In genomic region chr17:8710766-8711165, GRCh38 we compare ENCODE assay signal across 21 cellular contexts. TPM values are rescaled to one million over a fixed set of nuclear protein-coding genes. Genes with fewer than 3 reads are reported as not detected.
DNase-seq lines count a peak whose midpoint lies in the region; ATAC-seq and TF ChIP-seq lines count a peak whose summit lies in the region.
"Had no signal": no experiment of that assay in that cellular context is flagged by ENCODE, and none has a peak within 500 bp of the region (broad histone marks: within the 10 kb centered on the region; RNA-seq: fewer than 3 reads in every experiment).

No MANE protein-coding gene starts in this region.

- peaks cover 19% of the 10 kb centered on the region for H3K4me1 Mint-ChIP-seq in endodermal cell
- H3K4me1 Mint-ChIP-seq in activated T-cell treated with anti-CD3 and anti-CD28 coated beads, Interleukin-2, amount 50 U/mL, for 4 hours (ENCODE audit: low read depth): no peaks in the 10 kb centered on the region
- H3K4me1 Mint-ChIP-seq: CD4-positive, CD25-positive, alpha-beta regulatory T cell; CD8-positive, alpha-beta memory T cell had no signal

- intact Hi-C loops in posterior vena cava (cut with DNase I) (no loop called here), dorsolateral prefrontal cortex (cut with DNase I) (no loop called here)

- H3K9me3 Mint-ChIP-seq in endodermal cell: no peaks in the 10 kb centered on the region
- H3K9me3 Mint-ChIP-seq in activated T-cell treated with anti-CD3 and anti-CD28 coated beads, Interleukin-2, amount 50 U/mL, for 4 hours: no peaks in the 10 kb centered on the region
- H3K9me3 Mint-ChIP-seq: CD8-positive, alpha-beta memory T cell; H9 had no signal

- 82 to 83% methylated on average over 5 to 6 of the region's 6 CpGs for WGBS in endodermal cell (ENCODE audit: insufficient coverage in 1 of 2, insufficient read length in 1 of 2), 2 experiments

- TF ChIP-seq CTCF in RWPE2 (IDR thresholded peaks at IDR 0.05; ENCODE audit: poor library complexity, severe bottlenecking) (no peak), endodermal cell (conservative IDR thresholded peaks at IDR 0.05) (no peak), dorsolateral prefrontal cortex (IDR thresholded peaks at IDR 0.05 in 54 of 56, conservative IDR thresholded peaks at IDR 0.05 in 2 of 56; ENCODE audit: low read depth in 1 of 56, partially characterized antibody in 56 of 56) (no peak)

- H3K4me3 Mint-ChIP-seq in endodermal cell: no peak overlapping the region
- no peak overlapping the region for H3K4me3 Mint-ChIP-seq in activated T-cell treated with anti-CD3 and anti-CD28 coated beads, Interleukin-2, amount 50 U/mL, for 4 hours
- H3K4me3 Mint-ChIP-seq: CD4-positive, CD25-positive, alpha-beta regulatory T cell; CD8-positive, alpha-beta memory T cell; H9 had no signal

- peaks cover 40% of the 10 kb centered on the region for H3K27me3 Mint-ChIP-seq in endodermal cell (ENCODE audit: insufficient read depth)
- H3K27me3 Mint-ChIP-seq in activated T-cell treated with anti-CD3 and anti-CD28 coated beads, Interleukin-2, amount 50 U/mL, for 4 hours (ENCODE audit: low read depth): peaks cover 23% of the 10 kb centered on the region

- H3K36me3 ChIP-seq in RWPE2 (ENCODE audit: low read depth): no peaks in the 10 kb centered on the region
- no peaks in the 10 kb centered on the region for H3K36me3 ChIP-seq in endodermal cell (ENCODE audit: control insufficient read depth, insufficient read depth, low read length)
- H3K36me3 ChIP-seq: BE2C had no signal

- H3K4me3 ChIP-seq in RWPE2 (ENCODE audit: severe bottlenecking) (no peak overlapping the region), endodermal cell (ENCODE audit: low read length) (no peak overlapping the region), dorsolateral prefrontal cortex (no peak overlapping the region)
- H3K4me3 ChIP-seq: GM12878 had no signal

- H3K27ac ChIP-seq in RWPE2 (ENCODE audit: poor library complexity, severe bottlenecking) (no peak overlapping the region), endodermal cell (ENCODE audit: low read depth, low read length) (no peak overlapping the region), dorsolateral prefrontal cortex (no peak overlapping the region)

- DNase-seq in MV-4-11 (lab: John Stamatoyannopoulos, UW) (peak; percentile 47), RWPE2 (ENCODE audit: low spot score) (peak; percentile 18), endodermal cell (peak; percentile 16), posterior vena cava (ENCODE audit: low spot score) (peak; percentile 18), dorsolateral prefrontal cortex (no peak)
- no peak for DNase-seq in activated T-cell treated with anti-CD3 and anti-CD28 coated beads, Interleukin-2, amount 50 U/mL, for 4 hours
- DNase-seq: ACHN; BE2C; C1 segment of cervical spinal cord; CD4-positive, CD25-positive, alpha-beta regulatory T cell; CD8-positive, alpha-beta memory T cell; COR-L47; DMS53; DND-41; EL; H9 had no signal

- no peak overlapping the region for H3K9ac ChIP-seq in endodermal cell (ENCODE audit: extremely low read depth, low read length, poor library complexity, severe bottlenecking)

- H3K4me1 ChIP-seq in RWPE2 (ENCODE audit: insufficient read depth, poor library complexity, severe bottlenecking) (no peaks in the 10 kb centered on the region), endodermal cell (ENCODE audit: control insufficient read depth, insufficient read depth, low read length) (no peaks in the 10 kb centered on the region)
- H3K4me1 ChIP-seq: BE2C had no signal

- ATAC-seq in RWPE2 (ENCODE audit: low read depth) (no peak), GM18498 (IDR thresholded peaks at IDR 0.05; ENCODE audit: unreplicated experiment) (no peak)
- no peak for ATAC-seq in activated T-cell treated with anti-CD3 and anti-CD28 coated beads, Interleukin-2, amount 50 U/mL, for 4 hours
- ATAC-seq: GM12878 had no signal

- H3K9me3 ChIP-seq in RWPE2 (ENCODE audit: severe bottlenecking) (no peaks in the 10 kb centered on the region), endodermal cell (ENCODE audit: control insufficient read depth, low read length) (no peaks in the 10 kb centered on the region)
- H3K9me3 ChIP-seq: BE2C had no signal

- no peak overlapping the region for H3K27ac Mint-ChIP-seq in endodermal cell
- H3K27ac Mint-ChIP-seq: CD4-positive, CD25-positive, alpha-beta regulatory T cell; CD8-positive, alpha-beta memory T cell; H9 had no signal

- H3K27me3 ChIP-seq in RWPE2 (ENCODE audit: insufficient read depth, poor library complexity, severe bottlenecking) (no peaks in the 10 kb centered on the region), endodermal cell (ENCODE audit: control insufficient read depth, insufficient read depth, low read length, poor library complexity, severe bottlenecking) (peaks cover 13% of the 10 kb centered on the region), dorsolateral prefrontal cortex (peaks cover 0 to 3% (median 0%) of the 10 kb centered on the region in 45 donors)
- H3K27me3 ChIP-seq: BE2C had no signal

- peaks cover 2% of the 10 kb centered on the region for H3K36me3 Mint-ChIP-seq in endodermal cell (ENCODE audit: low read depth)
- H3K36me3 Mint-ChIP-seq in activated T-cell treated with anti-CD3 and anti-CD28 coated beads, Interleukin-2, amount 50 U/mL, for 4 hours (ENCODE audit: insufficient read depth): no peaks in the 10 kb centered on the region
- H3K36me3 Mint-ChIP-seq: CD4-positive, CD25-positive, alpha-beta regulatory T cell had no signal

RNA-seq across cellular contexts. Expression of gene CCDC42, which starts 33.9 kb away (rescaled TPM):
- total RNA-seq in endodermal cell: not detected
- not detected for polyA plus RNA-seq in endodermal cell (2013, experiment 1 of 2)
- polyA plus RNA-seq in endodermal cell (2013, experiment 2 of 2): 0.21 TPM
- total RNA-seq in posterior vena cava: not detected
- total RNA-seq in dorsolateral prefrontal cortex: under 1 TPM in 3 of 120 experiments, not detected in 117; 0.32 to 0.50 (median 0.47) TPM
- total RNA-seq in activated T-cell treated with anti-CD3 and anti-CD28 coated beads, Interleukin-2, amount 50 U/mL, for 4 hours: not detected
- total RNA-seq: CD4-positive, CD25-positive, alpha-beta regulatory T cell; G401; H1; H9; HT-29 had no signal
- polyA plus RNA-seq: CD8-positive, alpha-beta memory T cell; H1 had no signal

RNA-seq across cellular contexts. Expression of gene SPDYE4, which starts 47.6 kb away (rescaled TPM):
- not detected for total RNA-seq in endodermal cell
- polyA plus RNA-seq in endodermal cell (2013, experiment 1 of 2): not detected
- polyA plus RNA-seq in endodermal cell (2013, experiment 2 of 2): not detected
- total RNA-seq in posterior vena cava: not detected
- total RNA-seq in dorsolateral prefrontal cortex: not detected
- not detected for total RNA-seq in activated T-cell treated with anti-CD3 and anti-CD28 coated beads, Interleukin-2, amount 50 U/mL, for 4 hours
- total RNA-seq: CD4-positive, CD25-positive, alpha-beta regulatory T cell; CD8-positive, alpha-beta memory T cell; G401; GM12878; H1; H9; HT-29 had no signal
- polyA plus RNA-seq: CD4-positive, CD25-positive, alpha-beta regulatory T cell; CD8-positive, alpha-beta memory T cell; H1 had no signal

Comparison
In these comparisons a context has a peak if more than half of its experiments do, and no peak if none do; other contexts are left out.
1. DNase-seq: peak in MV-4-11 (single experiment), RWPE2 (single experiment), endodermal cell (single experiment) and posterior vena cava (single experiment); none in dorsolateral prefrontal cortex (0 of 10) and activated T-cell treated with anti-CD3 and anti-CD28 coated beads, Interleukin-2, amount 50 U/mL, for 4 hours (single experiment).